Comparison of ENCODE assay signal across 25 cellular contexts in genomic region chr7:88614736-88615135, GRCh38.
"Had no signal": no experiment of that assay in that cellular context is flagged by ENCODE, and none has a peak within 500 bp of the region (broad histone marks: within the 10 kb centered on the region; RNA-seq: fewer than 3 reads in every experiment).

No MANE protein-coding gene starts in this region.

- H3K36me3 ChIP-seq: esophagus squamous epithelium, gastroesophageal sphincter, heart left ventricle, lower lobe of right lung had no signal

- H3K27me3 ChIP-seq: dorsolateral prefrontal cortex, esophagus squamous epithelium, gastroesophageal sphincter, heart left ventricle, hepatocyte had no signal

- H3K4me3 ChIP-seq: coronary artery, dorsolateral prefrontal cortex, esophagus squamous epithelium, gastroesophageal sphincter, heart left ventricle, hepatocyte, lower lobe of right lung, mucosa of descending colon had no signal

- H3K9me3 ChIP-seq: heart left ventricle, lower lobe of right lung, mucosa of descending colon had no signal

- ATAC-seq: esophagus mucosa, gastroesophageal sphincter, heart left ventricle, left colon, left lobe of liver, left ventricle myocardium superior, lower lobe of right lung, mucosa of descending colon had no signal

- H3K4me1 ChIP-seq: esophagus squamous epithelium, gastroesophageal sphincter, heart left ventricle, lower lobe of right lung had no signal

- H3K27ac ChIP-seq: coronary artery, dorsolateral prefrontal cortex, epithelial cell of prostate, esophagus squamous epithelium, gastroesophageal sphincter, heart left ventricle, hepatocyte, lower lobe of right lung had no signal

- DNase-seq: dermis blood vessel endothelial cell; dorsolateral prefrontal cortex; effector CD4-positive, alpha-beta T cell; effector memory CD4-positive, alpha-beta T cell; erythroblast; esophagus squamous epithelium; foreskin fibroblast; heart left ventricle; hypothalamus; immature natural killer cell; islet precursor cell; kidney; kidney glomerular epithelial cell; left colon; left ventricle myocardium superior; lower lobe of right lung; mesenchymal stem cell; mucosa of descending colon; naive B cell had no signal
